In the genomic region with DNA sequence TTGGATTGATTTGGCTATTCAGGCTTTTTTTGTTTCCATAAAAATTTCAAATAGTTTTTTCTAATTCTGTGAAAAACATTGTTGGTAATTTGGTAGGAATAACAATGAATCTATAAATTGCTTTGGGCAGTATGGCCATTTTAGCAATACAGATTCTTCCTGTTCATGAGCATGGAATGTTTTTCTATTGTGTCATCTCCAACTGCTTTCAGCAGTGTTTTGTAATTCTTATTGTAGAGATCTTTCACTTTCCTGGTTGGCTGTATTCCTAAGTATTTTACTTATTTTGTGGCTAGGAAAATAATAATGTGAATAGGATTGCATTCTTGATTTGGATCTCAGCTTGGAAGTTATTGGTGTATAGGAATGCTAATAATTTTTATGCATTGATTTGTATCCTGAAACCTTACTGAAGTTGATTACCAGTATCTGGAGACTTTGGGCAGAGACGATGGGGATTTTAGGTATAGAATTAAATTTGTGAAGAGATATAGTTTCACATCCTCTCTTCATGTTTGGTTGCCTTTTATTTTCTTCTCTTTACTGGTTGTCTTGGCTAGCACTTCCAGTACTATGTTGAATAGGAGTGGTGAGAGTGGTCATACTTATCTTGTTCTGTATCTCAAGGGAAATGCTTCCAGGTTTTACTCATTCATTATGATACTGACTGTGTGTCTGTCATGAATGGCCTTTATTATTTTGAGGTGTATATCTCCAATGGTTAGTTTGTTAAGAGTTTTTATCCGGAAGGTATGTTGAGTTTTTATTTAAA, we compare ENCODE assay signal across 18 cellular contexts. TPM values are rescaled to one million over a fixed set of nuclear protein-coding genes. Genes with fewer than 3 reads are reported as not detected.
DNase-seq lines count a peak whose midpoint lies in the region; ATAC-seq, FAIRE-seq and TF ChIP-seq lines count a peak whose summit lies in the region.
"Had no signal": no experiment of that assay in that cellular context is flagged by ENCODE, and none has a peak within 500 bp of the region (broad histone marks: within the 10 kb centered on the region; RNA-seq: fewer than 3 reads in every experiment).

No MANE protein-coding gene starts in this region.

- DNase-seq in GM12891 (ENCODE audit: insufficient read length, low spot score), result no peak
- peak; percentile 88 for DNase-seq in adipocyte (ENCODE audit: low read depth)
- peak; percentile 81 for DNase-seq in fibroblast of gingiva (ENCODE audit: low read depth)
- no peak for DNase-seq in neuronal stem cell (ENCODE audit: low spot score)
- no peak for DNase-seq in effector CD4-positive, alpha-beta T cell
- DNase-seq in activated CD4-positive, alpha-beta T cell treated with anti-CD3 and anti-CD28 coated beads, Interleukin-2, amount 50 U/mL, for 48 hours, result no peak
- DNase-seq: activated naive CD4-positive, alpha-beta T cell treated with Interleukin-2 at 50 U/mL for 16 hours; caudate nucleus; CD4-positive, CD25-positive, alpha-beta regulatory T cell; glutamatergic neuron; NCI-H2029 treated with DMSO at 0.1 percent for 48 hours; stimulated activated naive CD8-positive, alpha-beta T cell treated with anti-CD3 and anti-CD28 coated beads, Interleukin-15, amount 100 ng/mL, for 72 hours; T-helper 1 cell had no signal

- no peak overlapping the region for H4K91ac ChIP-seq in neuronal stem cell (ENCODE audit: low read depth, low read length, poor library complexity)

- FAIRE-seq in GM12891 (lab: Jason Lieb, UNC), result peak; percentile 45
- FAIRE-seq: islet of Langerhans had no signal

- H3K18ac ChIP-seq in neuronal stem cell (ENCODE audit: low read length), result no peak overlapping the region

- H3K14ac ChIP-seq in neuronal stem cell (ENCODE audit: low read length), result no peak overlapping the region

- H4K8ac ChIP-seq in neuronal stem cell (ENCODE audit: low read depth, low read length), result no peak overlapping the region

- no peak overlapping the region for H3K23ac ChIP-seq in neuronal stem cell (ENCODE audit: low read depth, low read length, poor library complexity)

- no peaks in the 10 kb centered on the region for H3K36me3 ChIP-seq in adipocyte (ENCODE audit: control insufficient read depth, insufficient read depth, low read length, severe bottlenecking)
- H3K36me3 ChIP-seq in skeletal muscle satellite cell (ENCODE audit: insufficient read depth, low read length), result no peaks in the 10 kb centered on the region
- H3K36me3 ChIP-seq in neuronal stem cell (replicated peaks in 1 of 2; ENCODE audit: control insufficient read depth in 2 of 2, insufficient read depth in 2 of 2, low read length in 2 of 2), result no peaks in the 10 kb centered on the region

- peaks cover 9% of the 10 kb centered on the region for H3K9me3 ChIP-seq in adipocyte (ENCODE audit: control insufficient read depth, low read length)
- no peaks in the 10 kb centered on the region for H3K9me3 ChIP-seq in skeletal muscle satellite cell (replicated peaks; ENCODE audit: low read length)
- H3K9me3 ChIP-seq in neuronal stem cell (replicated peaks in 1 of 2; ENCODE audit: control insufficient read depth in 2 of 2, insufficient read depth in 1 of 2, low read depth in 1 of 2, low read length in 2 of 2), result peaks cover 0 to 2% of the 10 kb centered on the region in 2 donors

- no peak for TF ChIP-seq POLR2A in GM12891 (IDR thresholded peaks at IDR 0.05; ENCODE audit: low read depth, low read length)

- H3K27ac ChIP-seq in neuronal stem cell (replicated peaks; ENCODE audit: low read length), result no peak overlapping the region
- H3K27ac ChIP-seq: parathyroid adenoma had no signal

- H2AFZ ChIP-seq in neuronal stem cell (ENCODE audit: low read length), result no peak overlapping the region
- H2AFZ ChIP-seq: parathyroid adenoma had no signal

- no CpG with 5 or more reads among the region's 2 CpGs for WGBS in neuronal stem cell (ENCODE audit: extremely low coverage in 2 of 2, insufficient read length in 2 of 2, insufficient replicate concordance in 1 of 2), 2 donors

- H2AK5ac ChIP-seq in neuronal stem cell (ENCODE audit: low read depth, low read length), result no peak overlapping the region

- H3K4ac ChIP-seq in neuronal stem cell (ENCODE audit: low read length), result no peak overlapping the region

- H2BK12ac ChIP-seq in neuronal stem cell (ENCODE audit: low read length), result no peak overlapping the region

- H3K27me3 ChIP-seq in adipocyte (replicated peaks; ENCODE audit: control insufficient read depth, insufficient read depth, low read length), result no peaks in the 10 kb centered on the region
- no peaks in the 10 kb centered on the region for H3K27me3 ChIP-seq in skeletal muscle satellite cell (ENCODE audit: control insufficient read depth, insufficient read depth, low read length)
- H3K27me3 ChIP-seq in neuronal stem cell (ENCODE audit: control insufficient read depth in 3 of 3, insufficient read depth in 3 of 3, low read depth in 1 of 3, low read length in 3 of 3), result no peaks in the 10 kb centered on the region

- peak overlapping the region; percentile 57 for H3K4me2 ChIP-seq in skeletal muscle satellite cell (ENCODE audit: low read length)
- no peak overlapping the region for H3K4me2 ChIP-seq in neuronal stem cell (ENCODE audit: insufficient read depth, low read length, poor library complexity, severe bottlenecking)

- no peak overlapping the region for H2BK15ac ChIP-seq in neuronal stem cell (ENCODE audit: low read length)

- H3K9ac ChIP-seq in adipocyte (ENCODE audit: low read length), result no peak overlapping the region
- no peak overlapping the region for H3K9ac ChIP-seq in skeletal muscle satellite cell (ENCODE audit: low read depth, low read length)
- H3K9ac ChIP-seq in neuronal stem cell (ENCODE audit: low read depth, low read length, poor library complexity), result no peak overlapping the region
- H3K9ac ChIP-seq: parathyroid adenoma had no signal

- H3K79me1 ChIP-seq in neuronal stem cell (ENCODE audit: low read depth, low read length), result no peaks in the 10 kb centered on the region

- peak overlapping the region; percentile 15 for H3K4me3 ChIP-seq in adipocyte (ENCODE audit: low read length)
- H3K4me3 ChIP-seq in skeletal muscle satellite cell (ENCODE audit: low read length), result no peak overlapping the region
- no peak overlapping the region for H3K4me3 ChIP-seq in neuronal stem cell (ENCODE audit: low read length in 2 of 2)

- H2BK120ac ChIP-seq in neuronal stem cell (ENCODE audit: low read depth, low read length), result no peak overlapping the region

- H3K4me1 ChIP-seq in adipocyte (ENCODE audit: control insufficient read depth, insufficient read depth, low read length) (peaks cover 12% of the 10 kb centered on the region), skeletal muscle satellite cell (ENCODE audit: control insufficient read depth, insufficient read depth, low read length) (peaks cover 12% of the 10 kb centered on the region), neuronal stem cell (ENCODE audit: control insufficient read depth in 2 of 2, insufficient read depth in 1 of 2, low read depth in 1 of 2, low read length in 2 of 2) (no peaks in the 10 kb centered on the region)
- H3K4me1 ChIP-seq: parathyroid adenoma had no signal

- H2BK5ac ChIP-seq in neuronal stem cell (ENCODE audit: low read length), result no peak overlapping the region

- ATAC-seq in HG03139 (IDR thresholded peaks at IDR 0.05; ENCODE audit: unreplicated experiment), result no peak
- ATAC-seq: stimulated activated naive CD8-positive, alpha-beta T cell treated with anti-CD3 and anti-CD28 coated beads, Interleukin-15, amount 100 ng/mL, for 72 hours; WTC11 had no signal

TF ChIP-seq in GM12891, 5 proteins besides CTCF, POLR2A, EP300 and RAD21:
- peak; percentile 73 for TF ChIP-seq SPI1 (IDR thresholded peaks at IDR 0.05; ENCODE audit: low read depth, low read length)
- no peak for TF ChIP-seq POLR2AphosphoS5 (IDR thresholded peaks at IDR 0.05; ENCODE audit: low read depth, low read length)
TF ChIP-seq in GM12891: peak in this region for 1.

RNA-seq across cellular contexts. Expression of gene DRAM2, which starts 57.3 kb away (rescaled TPM):
- polyA plus RNA-seq in GM12891 (2012; ENCODE audit: low read depth, missing spikeins), result 122 TPM
- 32.2 and 41.1 TPM in 2 replicates for total RNA-seq in skeletal muscle satellite cell (2012; rRNA removed)
- polyA plus RNA-seq in neuronal stem cell (2013, experiment 1 of 2), result 45.0 TPM
- polyA plus RNA-seq in neuronal stem cell (2013, experiment 2 of 2), result 45.9 TPM

RNA-seq across cellular contexts. Expression of gene CEPT1, which starts 57.4 kb away (rescaled TPM):
- 37.1 TPM for polyA plus RNA-seq in GM12891 (2012; ENCODE audit: low read depth, missing spikeins)
- total RNA-seq in skeletal muscle satellite cell (2012; rRNA removed), result 32.5 and 38.0 TPM in 2 replicates
- polyA plus RNA-seq in neuronal stem cell (2013, experiment 1 of 2), result 24.1 TPM
- polyA plus RNA-seq in neuronal stem cell (2013, experiment 2 of 2), result 22.7 TPM

Comparison
In these comparisons a context has a peak if more than half of its experiments do, and no peak if none do; other contexts are left out.
1. DNase-seq: peak in adipocyte (single experiment) and fibroblast of gingiva (single experiment); none in GM12891 (single experiment), neuronal stem cell (single experiment), effector CD4-positive, alpha-beta T cell (single experiment) and activated CD4-positive, alpha-beta T cell treated with anti-CD3 and anti-CD28 coated beads, Interleukin-2, amount 50 U/mL, for 48 hours (0 of 2).